In the genomic region with DNA sequence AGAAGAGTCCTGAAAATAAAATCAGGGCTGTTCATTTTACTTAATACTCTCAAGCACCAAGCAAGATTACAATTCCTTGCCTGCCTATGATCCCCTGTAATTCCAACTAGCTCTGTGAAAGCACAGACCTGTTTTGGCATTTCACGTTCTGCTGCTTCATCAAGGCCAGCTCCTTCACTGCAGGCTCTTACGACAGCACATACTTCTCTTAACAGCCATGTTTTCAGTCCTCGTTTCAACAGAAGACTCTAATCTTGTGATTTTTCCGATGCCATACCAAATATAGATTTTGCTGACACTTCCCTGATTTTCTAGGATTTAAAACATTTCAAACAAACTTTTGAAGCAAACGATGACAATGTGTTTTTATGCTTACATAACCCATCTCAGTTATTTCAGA, we compare ENCODE assay signal across 1 cellular context.
TF ChIP-seq lines count a peak whose summit lies in the region.

No MANE protein-coding gene starts in this region.

TF ChIP-seq in WTC11, 78 proteins besides CTCF, POLR2A, EP300 and RAD21 (continued from another document):
- TF ChIP-seq, protein P1, sequence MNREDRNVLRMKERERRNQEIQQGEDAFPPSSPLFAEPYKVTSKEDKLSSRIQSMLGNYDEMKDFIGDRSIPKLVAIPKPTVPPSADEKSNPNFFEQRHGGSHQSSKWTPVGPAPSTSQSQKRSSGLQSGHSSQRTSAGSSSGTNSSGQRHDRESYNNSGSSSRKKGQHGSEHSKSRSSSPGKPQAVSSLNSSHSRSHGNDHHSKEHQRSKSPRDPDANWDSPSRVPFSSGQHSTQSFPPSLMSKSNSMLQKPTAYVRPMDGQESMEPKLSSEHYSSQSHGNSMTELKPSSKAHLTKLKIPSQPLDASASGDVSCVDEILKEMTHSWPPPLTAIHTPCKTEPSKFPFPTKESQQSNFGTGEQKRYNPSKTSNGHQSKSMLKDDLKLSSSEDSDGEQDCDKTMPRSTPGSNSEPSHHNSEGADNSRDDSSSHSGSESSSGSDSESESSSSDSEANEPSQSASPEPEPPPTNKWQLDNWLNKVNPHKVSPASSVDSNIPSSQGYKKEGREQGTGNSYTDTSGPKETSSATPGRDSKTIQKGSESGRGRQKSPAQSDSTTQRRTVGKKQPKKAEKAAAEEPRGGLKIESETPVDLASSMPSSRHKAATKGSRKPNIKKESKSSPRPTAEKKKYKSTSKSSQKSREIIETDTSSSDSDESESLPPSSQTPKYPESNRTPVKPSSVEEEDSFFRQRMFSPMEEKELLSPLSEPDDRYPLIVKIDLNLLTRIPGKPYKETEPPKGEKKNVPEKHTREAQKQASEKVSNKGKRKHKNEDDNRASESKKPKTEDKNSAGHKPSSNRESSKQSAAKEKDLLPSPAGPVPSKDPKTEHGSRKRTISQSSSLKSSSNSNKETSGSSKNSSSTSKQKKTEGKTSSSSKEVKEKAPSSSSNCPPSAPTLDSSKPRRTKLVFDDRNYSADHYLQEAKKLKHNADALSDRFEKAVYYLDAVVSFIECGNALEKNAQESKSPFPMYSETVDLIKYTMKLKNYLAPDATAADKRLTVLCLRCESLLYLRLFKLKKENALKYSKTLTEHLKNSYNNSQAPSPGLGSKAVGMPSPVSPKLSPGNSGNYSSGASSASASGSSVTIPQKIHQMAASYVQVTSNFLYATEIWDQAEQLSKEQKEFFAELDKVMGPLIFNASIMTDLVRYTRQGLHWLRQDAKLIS (CRISPR knock-in tag; IDR thresholded peaks at IDR 0.05; ENCODE audit: borderline replicate concordance), result no peak
